16 cellular contexts compared by ENCODE assay signal in genomic region chr16:59044616-59045015, GRCh38.
A peak's percentile ranks its signal among the peaks of the same experiment; 100 is the strongest.
DNase-seq lines count a peak whose midpoint lies in the region; ATAC-seq and TF ChIP-seq lines count a peak whose summit lies in the region.
"Had no signal": no experiment of that assay in that cellular context is flagged by ENCODE, and none has a peak within 500 bp of the region (broad histone marks: within the 10 kb centered on the region; RNA-seq: fewer than 3 reads in every experiment).

No MANE protein-coding gene starts in this region.

- H3K36me3 ChIP-seq in RWPE2 (ENCODE audit: low read depth), result no peaks in the 10 kb centered on the region
- H3K36me3 ChIP-seq in Karpas-422 (ENCODE audit: insufficient read depth, low read length), result no peaks in the 10 kb centered on the region

- no peaks in the 10 kb centered on the region for H3K4me1 ChIP-seq in RWPE2 (ENCODE audit: insufficient read depth, poor library complexity, severe bottlenecking)
- no peaks in the 10 kb centered on the region for H3K4me1 ChIP-seq in Karpas-422 (ENCODE audit: low read length)

- no peak overlapping the region for H3K9ac ChIP-seq in Karpas-422 (ENCODE audit: low read length)

- no peak for TF ChIP-seq CTCF in RWPE2 (IDR thresholded peaks at IDR 0.05; ENCODE audit: poor library complexity, severe bottlenecking)

- DNase-seq in AG08395 (ENCODE audit: low spot score) (peak; percentile 7), GM03348 (ENCODE audit: low spot score) (peak; percentile 36), RWPE2 (ENCODE audit: low spot score) (no peak), fibroblast of peridontal ligament (ENCODE audit: extremely low read depth) (peak; percentile 87), Karpas-422 (no peak)
- no peak for DNase-seq in activated CD8-positive, alpha-beta memory T cell treated with anti-CD3 and anti-CD28 coated beads, Interleukin-2, amount 50 U/mL, for 48 hours
- DNase-seq: C1 segment of cervical spinal cord; CD4-positive, alpha-beta T cell; DMS79; GDM1 had no signal

- H3K27me3 ChIP-seq in RWPE2 (ENCODE audit: insufficient read depth, poor library complexity, severe bottlenecking), result no peaks in the 10 kb centered on the region
- no peaks in the 10 kb centered on the region for H3K27me3 ChIP-seq in Karpas-422 (ENCODE audit: low read length)

- no peaks in the 10 kb centered on the region for H3K9me2 ChIP-seq in Karpas-422 (replicated peaks; ENCODE audit: insufficient read depth, low read length)

- no peak overlapping the region for H3K4me2 ChIP-seq in Karpas-422 (ENCODE audit: low read depth, low read length, poor library complexity, severe bottlenecking)

- H3K79me2 ChIP-seq in Karpas-422 (ENCODE audit: low read length), result no peaks in the 10 kb centered on the region

- no peak overlapping the region for H2AFZ ChIP-seq in Karpas-422 (ENCODE audit: low read length)

- H3K4me3 ChIP-seq in RWPE2 (ENCODE audit: severe bottlenecking), result no peak overlapping the region
- no peak overlapping the region for H3K4me3 ChIP-seq in Karpas-422 (ENCODE audit: low read length)
- H3K4me3 ChIP-seq: GM12878 had no signal

- ATAC-seq in RWPE2 (ENCODE audit: low read depth), result no peak
- no peak for ATAC-seq in GM18858 (IDR thresholded peaks at IDR 0.05; ENCODE audit: unreplicated experiment)
- ATAC-seq in HG02970 (IDR thresholded peaks at IDR 0.05; ENCODE audit: low FRiP score, unreplicated experiment), result no peak
- ATAC-seq: GM12878, HCT116 had no signal

- H3K27ac ChIP-seq in RWPE2 (ENCODE audit: poor library complexity, severe bottlenecking) (peak overlapping the region; percentile 14), Karpas-422 (ENCODE audit: low read length) (no peak overlapping the region)
- H3K27ac ChIP-seq: 22Rv1, HL-60 had no signal

- H3K9me3 ChIP-seq in RWPE2 (ENCODE audit: severe bottlenecking) (peaks cover 3% of the 10 kb centered on the region), Karpas-422 (ENCODE audit: low read length) (no peaks in the 10 kb centered on the region)

- no peaks in the 10 kb centered on the region for H4K20me1 ChIP-seq in Karpas-422 (ENCODE audit: insufficient read depth, low read depth, low read length)

Comparison
In these comparisons a context has a peak if more than half of its experiments do, and no peak if none do; other contexts are left out.
1. DNase-seq: peak in AG08395 (single experiment), GM03348 (single experiment) and fibroblast of peridontal ligament (single experiment); none in RWPE2 (single experiment), activated CD8-positive, alpha-beta memory T cell treated with anti-CD3 and anti-CD28 coated beads, Interleukin-2, amount 50 U/mL, for 48 hours (single experiment) and Karpas-422 (single experiment).